Comparison of ENCODE assay signal across 14 cellular contexts in the genomic region with DNA sequence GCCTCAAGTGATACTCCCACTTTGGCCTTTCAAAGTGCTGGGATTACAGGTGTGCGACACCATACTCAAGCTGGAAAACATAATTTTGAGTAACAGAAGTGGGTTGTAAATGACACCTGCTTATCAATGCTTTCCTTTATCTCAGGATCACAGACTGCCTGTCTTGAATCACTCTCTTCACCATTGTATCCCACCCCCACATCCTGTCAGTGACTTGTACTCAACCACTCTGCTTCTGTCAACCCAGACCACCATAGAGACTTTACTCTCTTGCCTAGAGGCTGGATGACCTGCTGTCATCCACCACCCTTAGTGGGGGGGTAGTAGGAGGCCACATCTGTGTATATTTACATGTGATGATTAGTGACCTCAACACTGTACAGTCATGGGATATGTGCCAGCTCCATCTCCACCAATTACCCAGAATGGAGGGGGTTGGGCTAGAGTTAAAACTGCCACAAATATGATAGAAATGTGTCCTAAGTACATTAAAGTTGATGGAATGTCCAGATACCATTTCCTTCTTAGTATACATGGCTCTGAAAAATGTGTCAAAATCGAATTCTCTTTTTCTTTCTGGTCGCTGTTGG.
"Had no signal": no experiment of that assay in that cellular context is flagged by ENCODE, and none has a peak within 500 bp of the region (broad histone marks: within the 10 kb centered on the region; RNA-seq: fewer than 3 reads in every experiment).

No MANE protein-coding gene starts in this region.

- ATAC-seq: left colon, WTC11 had no signal

- H3K27me3 ChIP-seq: ascending aorta, cardiac muscle cell, sigmoid colon had no signal

- DNase-seq: activated CD4-positive, alpha-beta T cell treated with anti-CD3 and anti-CD28 coated beads, Interleukin-2, amount 10 ng/mL, durations not matched to agents 24 days and 14 days; activated naive CD4-positive, alpha-beta T cell; hippocampal formation; left colon; mammary epithelial cell; occipital lobe; sigmoid colon; stimulated activated CD4-positive, alpha-beta T cell treated with anti-CD3 and anti-CD28 coated beads, Interleukin-4, amount 100 ng/mL, for 1 hour; stimulated activated CD8-positive, alpha-beta memory T cell treated with anti-CD3 and anti-CD28 coated beads, Interleukin-4, amount 100 ng/mL, for 48 hours had no signal

- H3K4me1 ChIP-seq: ascending aorta, sigmoid colon had no signal

- FAIRE-seq: colon had no signal

- H3K36me3 ChIP-seq: ascending aorta, cardiac muscle cell, sigmoid colon, thoracic aorta had no signal

- H3K9me3 ChIP-seq: ascending aorta, sigmoid colon, thoracic aorta had no signal

- H3K27ac ChIP-seq: ascending aorta, cardiac muscle cell, sigmoid colon, thoracic aorta had no signal

- H3K4me3 ChIP-seq: ascending aorta, cardiac muscle cell, sigmoid colon, thoracic aorta had no signal
